ENCODE assay signal across 1 cellular context in genomic region chr19:2478324-2478755, GRCh38.
A peak's percentile ranks its signal among the peaks of the same experiment; 100 is the strongest.
TF ChIP-seq lines count a peak whose summit lies in the region.

No MANE protein-coding gene starts in this region.

TF ChIP-seq in K562, 482 proteins besides CTCF, POLR2A, EP300 and RAD21:
- no peak for TF ChIP-seq BACH1 (tag; IDR thresholded peaks at IDR 0.05)
- TF ChIP-seq SETDB1 (IDR thresholded peaks at IDR 0.05; ENCODE audit: low read length): no peak
- no peak for TF ChIP-seq PATZ1 (CRISPR knock-in tag; IDR thresholded peaks at IDR 0.05; ENCODE audit: borderline replicate concordance)
- no peak for TF ChIP-seq SIN3B (IDR thresholded peaks at IDR 0.05; ENCODE audit: low read depth)
- 0 out of 2 replicates have a peak, but pooled peaks have one; percentile 17 for TF ChIP-seq ZNF384 (IDR thresholded peaks at IDR 0.05; ENCODE audit: low read depth, low read length)
- TF ChIP-seq RBBP5 (IDR thresholded peaks at IDR 0.05; ENCODE audit: borderline replicate concordance, insufficient read depth, low read length, poor library complexity, severe bottlenecking): no peak
- no peak for TF ChIP-seq SIRT6 (IDR thresholded peaks at IDR 0.05; ENCODE audit: low read depth, low read length)
- TF ChIP-seq KDM5B (IDR thresholded peaks at IDR 0.05; ENCODE audit: insufficient replicate concordance, low read depth, low read length): peak; percentile 19
- no peak for TF ChIP-seq ZNF561 (CRISPR knock-in tag; conservative IDR thresholded peaks at IDR 0.05)
TF ChIP-seq in K562: peak in this region for 2.
